18 cellular contexts compared by ENCODE assay signal in the genomic region with DNA sequence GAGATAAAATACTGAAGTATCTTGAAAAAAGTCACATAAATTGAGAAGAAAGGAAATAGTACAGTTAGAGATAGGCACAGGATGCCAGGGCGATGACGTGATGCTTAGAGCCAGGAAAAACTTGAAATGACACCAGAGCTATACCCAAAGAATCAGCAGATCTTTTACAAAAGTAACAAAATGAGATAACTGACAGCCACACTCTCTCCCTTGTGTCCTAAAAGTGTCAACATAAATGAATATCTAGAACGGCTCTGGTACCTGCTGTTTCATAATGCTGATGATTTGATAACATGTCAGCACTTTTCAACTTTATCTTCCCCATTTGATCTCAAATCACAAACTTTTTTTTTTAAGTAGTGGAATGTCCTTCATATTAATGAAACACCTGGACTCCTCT.
"Had no signal": no experiment of that assay in that cellular context is flagged by ENCODE, and none has a peak within 500 bp of the region (broad histone marks: within the 10 kb centered on the region; RNA-seq: fewer than 3 reads in every experiment).

No MANE protein-coding gene starts in this region.

- DNase-seq: activated CD4-positive, alpha-beta T cell treated with anti-CD3 and anti-CD28 coated beads, Interleukin-2, amount 10 ng/mL, durations not matched to agents 7 days and 5 days; activated CD8-positive, alpha-beta memory T cell treated with anti-CD3 and anti-CD28 coated beads for 24 hours; activated gamma-delta T cell treated with Interleukin-2 at 50 U/mL for 16 hours; activated naive CD8-positive, alpha-beta T cell treated with anti-CD3 and anti-CD28 coated beads, Interleukin-2, amount 10 ng/mL, durations not matched to agents 7 days and 5 days; anterior cingulate cortex; effector memory CD4-positive, alpha-beta T cell; heart left ventricle; left colon; naive B cell; stimulated activated CD4-positive, alpha-beta T cell treated with anti-CD3 and anti-CD28 coated beads, Interleukin-4, amount 100 ng/mL, for 4 hours; stimulated activated CD8-positive, alpha-beta memory T cell treated with anti-CD3 and anti-CD28 coated beads, Interleukin-4, amount 100 ng/mL, for 48 hours; stimulated activated naive CD4-positive, alpha-beta T cell treated with Interleukin-2 at 50 U/mL for 16 hours; substantia nigra; T-helper 2 cell had no signal

- H3K4me1 ChIP-seq: heart left ventricle had no signal

- H3K27me3 ChIP-seq: heart left ventricle had no signal

- FAIRE-seq: frontal cortex, islet of Langerhans, TTC549 had no signal

- H3K36me3 ChIP-seq: heart left ventricle had no signal

- H3K9me3 ChIP-seq: heart left ventricle had no signal

- H3K27ac ChIP-seq: heart left ventricle had no signal

- H3K4me3 ChIP-seq: heart left ventricle, lung had no signal

- ATAC-seq: heart left ventricle had no signal
